In genomic region chr2:151730242-151730975, GRCh38 we compare ENCODE assay signal across 11 cellular contexts. TPM values are rescaled to one million over a fixed set of nuclear protein-coding genes. Genes with fewer than 3 reads are reported as not detected.
DNase-seq lines count a peak whose midpoint lies in the region; ATAC-seq and TF ChIP-seq lines count a peak whose summit lies in the region.
"Had no signal": no experiment of that assay in that cellular context is flagged by ENCODE, and none has a peak within 500 bp of the region (broad histone marks: within the 10 kb centered on the region; RNA-seq: fewer than 3 reads in every experiment).

No MANE protein-coding gene starts in this region.

- intact Hi-C loops in testis (cut with DNase I; ENCODE audit: low total_unique reads): no loop called here

- ATAC-seq in GM19468 (IDR thresholded peaks at IDR 0.05; ENCODE audit: extremely low read depth, unreplicated experiment) (peak; percentile 58), HG03439 (IDR thresholded peaks at IDR 0.05; ENCODE audit: unreplicated experiment) (peak; percentile 56)
- ATAC-seq: Panc1 had no signal

- no peaks in the 10 kb centered on the region for H3K27me3 ChIP-seq in testis

- H3K27ac ChIP-seq in epithelial cell of prostate: peak overlapping the region; percentile 38
- H3K27ac ChIP-seq in testis: no peak overlapping the region
- H3K27ac ChIP-seq: coronary artery, left ventricle myocardium inferior had no signal

- no peaks in the 10 kb centered on the region for H3K4me1 ChIP-seq in testis
- H3K4me1 ChIP-seq: left ventricle myocardium inferior had no signal

- peak; percentile 69 for DNase-seq in AG08395 (ENCODE audit: low spot score)
- DNase-seq in epithelial cell of prostate (ENCODE audit: low read depth, low spot score): peak; percentile 79
- DNase-seq in ureter (ENCODE audit: low spot score): no peak
- DNase-seq in midbrain (lab: John Stamatoyannopoulos, UW): no peak
- no peak for DNase-seq in testis
- DNase-seq in SHP77 (lab: John Stamatoyannopoulos, UW): no peak
- DNase-seq: left ventricle myocardium inferior had no signal

- no peak overlapping the region for H3K4me3 ChIP-seq in testis
- H3K4me3 ChIP-seq: coronary artery, left ventricle myocardium inferior had no signal

- TF ChIP-seq POLR2A in testis (IDR thresholded peaks at IDR 0.05): no peak

- no peak for TF ChIP-seq CTCF in testis (IDR thresholded peaks at IDR 0.05)

- H3K9me3 ChIP-seq in testis: no peaks in the 10 kb centered on the region
- H3K9me3 ChIP-seq: left ventricle myocardium inferior had no signal

- H3K36me3 ChIP-seq in testis (ENCODE audit: low read depth, missing control alignments): no peaks in the 10 kb centered on the region
- H3K36me3 ChIP-seq: left ventricle myocardium inferior had no signal

- 66 to 69% methylated on average over 5 of the region's 5 CpGs for WGBS in testis, 2 donors

RNA-seq across cellular contexts. Expression of gene NEB, which starts 3.9 kb away (rescaled TPM):
- total RNA-seq in ureter (2.5 TPM), testis (1 to 10 TPM; 5.5 to 5.7 TPM)
- 18.6 TPM for polyA plus RNA-seq in testis (ENCODE audit: insufficient read depth, low read depth, low replicate concordance)

Comparison
In these comparisons a context has a peak if more than half of its experiments do, and no peak if none do; other contexts are left out.
1. DNase-seq: peak in AG08395 (single experiment) and epithelial cell of prostate (single experiment); none in ureter (single experiment), midbrain (single experiment), testis (single experiment) and SHP77 (0 of 2).